In genomic region chr9:2385746-2386145, GRCh38 we compare ENCODE assay signal across 1 cellular context.
TF ChIP-seq lines count a peak whose summit lies in the region.

No MANE protein-coding gene starts in this region.

TF ChIP-seq in GM23338, 12 proteins besides CTCF, POLR2A, EP300 and RAD21 (continued from another document):
- TF ChIP-seq STAT1 (IDR thresholded peaks at IDR 0.05; ENCODE audit: unreplicated experiment) (no peak), EZH2phosphoT487 (IDR thresholded peaks at IDR 0.05; ENCODE audit: unreplicated experiment) (no peak), CREB1 (CRISPR knock-in tag; IDR thresholded peaks at IDR 0.05; ENCODE audit: low read depth) (no peak), EZH2 (IDR thresholded peaks at IDR 0.05; ENCODE audit: low read depth, unreplicated experiment) (no peak)
